Comparison of ENCODE assay signal across 9 cellular contexts in the genomic region with DNA sequence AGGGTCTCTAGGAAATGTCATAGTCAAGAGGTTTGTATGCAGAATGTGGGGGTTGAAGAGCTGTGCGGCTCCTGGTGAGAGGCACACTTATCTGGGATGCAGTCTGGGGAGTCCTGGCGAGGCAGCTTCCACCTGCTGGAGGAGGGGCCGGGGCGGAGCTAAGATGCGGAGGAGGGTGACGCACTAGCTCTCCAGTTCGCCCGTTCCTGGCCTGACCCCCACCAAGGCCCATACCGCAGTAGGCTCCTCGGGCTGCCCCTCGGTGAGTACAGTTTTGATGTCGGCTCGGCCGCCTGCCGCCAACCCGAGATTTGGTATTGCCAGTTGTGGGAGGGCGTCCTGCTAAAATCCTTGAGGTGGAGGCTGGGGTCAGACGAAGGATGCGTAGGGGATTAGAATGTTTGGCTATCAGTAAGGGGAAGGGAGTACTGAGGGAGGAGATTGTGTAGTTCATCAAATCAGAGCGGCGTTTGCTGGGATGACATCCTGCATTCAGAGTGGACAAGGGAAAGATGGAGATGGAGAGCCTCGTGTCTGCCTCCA. TPM values are rescaled to one million over a fixed set of nuclear protein-coding genes. Genes with fewer than 3 reads are reported as not detected.
DNase-seq lines count a peak whose midpoint lies in the region; ATAC-seq and TF ChIP-seq lines count a peak whose summit lies in the region.
"Had no signal": no experiment of that assay in that cellular context is flagged by ENCODE, and none has a peak within 500 bp of the region (broad histone marks: within the 10 kb centered on the region; RNA-seq: fewer than 3 reads in every experiment).

A gene with protein sequence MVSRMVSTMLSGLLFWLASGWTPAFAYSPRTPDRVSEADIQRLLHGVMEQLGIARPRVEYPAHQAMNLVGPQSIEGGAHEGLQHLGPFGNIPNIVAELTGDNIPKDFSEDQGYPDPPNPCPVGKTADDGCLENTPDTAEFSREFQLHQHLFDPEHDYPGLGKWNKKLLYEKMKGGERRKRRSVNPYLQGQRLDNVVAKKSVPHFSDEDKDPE (plus strand): TSS at position 194 of the 543 bp plus-strand sequence. CDS start 1,883 bp downstream, outside the sequence.

- peak; percentile 89 for ATAC-seq in left colon
- no peak for ATAC-seq in gastrocnemius medialis
- ATAC-seq in GM19397 (IDR thresholded peaks at IDR 0.05; ENCODE audit: unreplicated experiment), result no peak
- ATAC-seq in HG03039 (IDR thresholded peaks at IDR 0.05; ENCODE audit: unreplicated experiment), result no peak

- intact Hi-C loops in left colon (cut with DNase I, micrococcal nuclease) (no loop called here), tibial artery (cut with DNase I; ENCODE audit: low total_unique reads) (no loop called here), gastrocnemius medialis (cut with DNase I; ENCODE audit: low total_unique reads) (no loop called here)

- DNase-seq in ACHN (peak; percentile 78), NCI-H1105 treated with DMSO at 0.1 percent for 48 hours (lab: John Stamatoyannopoulos, UW) (peak; percentile 83), brain microvascular endothelial cell (peak; percentile 45), left colon (peak; percentile 52 to 61), tibial artery (no peak), gastrocnemius medialis (no peak)

- H3K4me3 ChIP-seq in brain microvascular endothelial cell (ENCODE audit: low read depth, low read length) (peak within 1 kb of the TSS; percentile 55), tibial artery (peak within 1 kb of the TSS in 1 of 2 donors; percentile 33), gastrocnemius medialis (no peak within 1 kb of the TSS)

- TF ChIP-seq CTCF in brain microvascular endothelial cell (IDR thresholded peaks at IDR 0.05; ENCODE audit: low read depth, low read length, missing control alignments) (no peak), tibial artery (IDR thresholded peaks at IDR 0.05) (no peak), gastrocnemius medialis (IDR thresholded peaks at IDR 0.05 in 4 of 5, conservative IDR thresholded peaks at IDR 0.05 in 1 of 5) (no peak)

- H3K27me3 ChIP-seq in brain microvascular endothelial cell (replicated peaks) (no peaks in the 10 kb centered on the region), tibial artery (peaks cover 0 to 7% of the 10 kb centered on the region in 2 donors), gastrocnemius medialis (peaks cover 11 to 19% (median 13%) of the 10 kb centered on the region in 3 donors)

- H3K9me3 ChIP-seq in tibial artery (no peaks in the 10 kb centered on the region), gastrocnemius medialis (no peaks in the 10 kb centered on the region)
- H3K9me3 ChIP-seq: heart left ventricle had no signal

- TF ChIP-seq POLR2A in gastrocnemius medialis (IDR thresholded peaks at IDR 0.05), result no peak

- H3K4me1 ChIP-seq in tibial artery (peaks cover 0 to 4% (median 2%) of the 10 kb centered on the region in 4 donors), gastrocnemius medialis (no peaks in the 10 kb centered on the region)
- H3K4me1 ChIP-seq: heart left ventricle had no signal

- H3K27ac ChIP-seq in brain microvascular endothelial cell (peak within 1 kb of the TSS; percentile 13), tibial artery (no peak within 1 kb of the TSS), gastrocnemius medialis (no peak within 1 kb of the TSS)
- H3K27ac ChIP-seq: heart left ventricle had no signal

- in situ Hi-C loops in ACHN (cut with HindIII; ENCODE audit: low pct_ligation_motif_present, low pct_unique_long_range_greater_than_20kb, low sequenced_read_pairs), result no loop called here
- in situ Hi-C loops in brain microvascular endothelial cell (cut with HindIII; ENCODE audit: low pct_ligation_motif_present, low sequenced_read_pairs), result no loop called here
- in situ Hi-C loops in gastrocnemius medialis (cut with MboI; ENCODE audit: low sequenced_read_pairs in 4 of 4), result no loop called here

- no peaks in the 10 kb centered on the region for H3K36me3 ChIP-seq in brain microvascular endothelial cell (replicated peaks)
- no peaks in the 10 kb centered on the region for H3K36me3 ChIP-seq in tibial artery
- no peaks in the 10 kb centered on the region for H3K36me3 ChIP-seq in gastrocnemius medialis

RNA-seq across cellular contexts. Expression of the gene that starts here (rescaled TPM):
- total RNA-seq in left colon (1 to 10 TPM; 4.9 to 9.5 TPM), gastrocnemius medialis (under 1 TPM in 1 of 4 donors, not detected in 3; 0.53 TPM)

Comparison
In these comparisons a context has a peak if more than half of its experiments do, and no peak if none do; other contexts are left out.
1. DNase-seq: peak in ACHN (single experiment), NCI-H1105 treated with DMSO at 0.1 percent for 48 hours (single experiment), brain microvascular endothelial cell (single experiment) and left colon (2 of 2); none in tibial artery (0 of 2) and gastrocnemius medialis (0 of 2).